19 cellular contexts compared by ENCODE assay signal in genomic region chr5:66793049-66793448, GRCh38.
"Had no signal": no experiment of that assay in that cellular context is flagged by ENCODE, and none has a peak within 500 bp of the region (broad histone marks: within the 10 kb centered on the region; RNA-seq: fewer than 3 reads in every experiment).

No MANE protein-coding gene starts in this region.

- H3K9me3 ChIP-seq: left lung, ovary, right lobe of liver, suprapubic skin, thyroid gland, uterus had no signal

- DNase-seq: effector memory CD4-positive, alpha-beta T cell; islet precursor cell; left lung; mesenchymal stem cell; midbrain; nucleus accumbens; ovary; right lobe of liver; stimulated activated CD4-positive, alpha-beta T cell treated with anti-CD3 and anti-CD28 coated beads, Interleukin-4, amount 100 ng/mL, for 1 hour; stimulated activated CD8-positive, alpha-beta memory T cell treated with anti-CD3 and anti-CD28 coated beads, Interleukin-4, amount 100 ng/mL, for 48 hours; stimulated activated naive CD8-positive, alpha-beta T cell treated with anti-CD3 and anti-CD28 coated beads, Interleukin-15, Interleukin-2, amounts not matched to agents 100 U/mL and 50 U/mL, for 24 hours; thyroid gland; uterus had no signal

- H3K4me3 ChIP-seq: left lung, lung, neural progenitor cell, ovary, right lobe of liver, suprapubic skin, thyroid gland, uterus had no signal

- H3K27me3 ChIP-seq: left lung, neural progenitor cell, ovary, right lobe of liver, suprapubic skin, thyroid gland, uterus had no signal

- H3K36me3 ChIP-seq: left lung, neural progenitor cell, ovary, right lobe of liver, suprapubic skin, thyroid gland, uterus had no signal

- H3K27ac ChIP-seq: left lung, neural progenitor cell, ovary, right lobe of liver, suprapubic skin, thyroid gland, uterus had no signal

- ATAC-seq: esophagus mucosa; left lung; natural killer cell treated with Interleukin-12 subunit alpha and Interleukin-12 subunit beta and Interleukin-15 and Interleukin-18, amount 100 ng/mL, for 72 hours; right lobe of liver; stimulated activated effector memory CD8-positive, alpha-beta T cell treated with anti-CD3 and anti-CD28 coated beads, Interleukin-12 subunit alpha, Interleukin-12 subunit beta, amount 100 ng/mL, for 72 hours; stimulated activated naive CD8-positive, alpha-beta T cell treated with anti-CD3 and anti-CD28 coated beads, Interleukin-15, Interleukin-2, amounts not matched to agents 100 U/mL and 50 U/mL, for 24 hours had no signal

- H3K4me1 ChIP-seq: left lung, neural progenitor cell, right lobe of liver, suprapubic skin, thyroid gland, uterus had no signal
